Comparison of ENCODE assay signal across 8 cellular contexts in the genomic region with DNA sequence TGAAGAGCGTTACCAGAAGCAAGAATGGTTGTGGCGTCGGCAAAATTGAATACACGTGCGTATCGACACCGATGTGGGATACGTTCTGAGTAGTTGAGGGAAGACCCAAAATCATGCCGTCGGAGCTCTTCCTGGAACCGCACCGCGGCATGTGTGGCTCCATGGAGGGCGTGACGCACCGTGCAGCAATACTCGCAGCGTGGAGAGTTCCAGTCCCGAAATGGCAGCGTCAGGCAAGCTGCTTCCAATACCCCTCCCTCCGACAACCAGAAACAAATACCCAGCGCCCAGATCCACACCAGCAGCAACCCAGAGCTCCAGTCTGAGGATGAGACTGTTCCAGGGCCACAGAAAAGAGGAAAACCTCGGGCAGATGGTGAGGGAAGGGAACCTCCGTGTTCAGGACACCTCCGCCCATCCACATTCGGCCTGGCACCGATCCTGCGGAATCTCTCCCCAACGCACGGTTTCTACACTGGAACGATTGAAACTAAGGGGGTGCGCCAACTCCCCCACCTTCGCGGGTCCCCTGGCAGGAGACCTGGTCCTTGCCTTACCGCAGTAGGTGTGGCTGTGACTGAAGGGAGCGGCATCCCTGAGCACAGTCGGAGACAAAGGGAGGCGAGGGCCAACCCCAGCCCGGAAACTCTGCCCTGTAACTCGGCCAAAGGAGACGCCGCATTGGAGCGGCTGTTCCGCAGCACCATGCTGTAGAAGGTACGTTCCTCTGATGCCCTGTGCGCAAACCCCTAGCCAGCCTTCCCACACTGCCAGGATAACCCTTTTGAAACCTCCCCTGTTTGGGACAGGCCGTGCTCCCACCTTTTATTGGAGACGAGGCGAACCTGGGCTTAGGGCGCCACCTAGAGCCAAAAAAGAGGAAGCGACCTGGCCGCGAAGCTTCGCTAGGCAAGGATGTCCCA. TPM values are rescaled to one million over a fixed set of nuclear protein-coding genes. Genes with fewer than 3 reads are reported as not detected.
A peak's percentile ranks its signal among the peaks of the same experiment; 100 is the strongest.
DNase-seq lines count a peak whose midpoint lies in the region; ATAC-seq, FAIRE-seq and TF ChIP-seq lines count a peak whose summit lies in the region.

No MANE protein-coding gene starts in this region.

- H3K4me1 Mint-ChIP-seq in Caco-2 (ENCODE audit: low read depth, unreplicated experiment) (peaks cover 15% of the 10 kb centered on the region), astrocyte (ENCODE audit: low read depth, unreplicated experiment) (no peaks in the 10 kb centered on the region)

- no peaks in the 10 kb centered on the region for H3K9me3 Mint-ChIP-seq in Caco-2 (ENCODE audit: unreplicated experiment)
- H3K9me3 Mint-ChIP-seq in astrocyte (ENCODE audit: unreplicated experiment): no peaks in the 10 kb centered on the region

- H2AFZ ChIP-seq in astrocyte (ENCODE audit: low read depth, low read length): peak overlapping the region; percentile 97

- H3K4me3 ChIP-seq in Caco-2 (ENCODE audit: low read depth, low read length) (no peak overlapping the region), astrocyte (ENCODE audit: insufficient read depth, low read depth, low read length) (peak overlapping the region; percentile 68)

- peak overlapping the region; percentile 77 for H3K9ac ChIP-seq in astrocyte (ENCODE audit: low read length)

- intact Hi-C loops in Caco-2 (cut with micrococcal nuclease; ENCODE audit: unreplicated experiment): loop anchor here (1.0 to 10.0 kb wide), 5 partner anchors 181 to 397 kb away; no protein-coding TSS in a partner anchor

- H3K9me3 ChIP-seq in Caco-2 (no peaks in the 10 kb centered on the region), astrocyte (ENCODE audit: insufficient read depth, low read depth, low read length) (no peaks in the 10 kb centered on the region)

- no peaks in the 10 kb centered on the region for H3K36me3 Mint-ChIP-seq in Caco-2 (ENCODE audit: insufficient read depth, unreplicated experiment)
- H3K36me3 Mint-ChIP-seq in astrocyte (ENCODE audit: low read depth, unreplicated experiment): no peaks in the 10 kb centered on the region

- H3K27me3 Mint-ChIP-seq in Caco-2 (ENCODE audit: insufficient read depth, unreplicated experiment) (peaks cover 2% of the 10 kb centered on the region), astrocyte (ENCODE audit: low read depth, unreplicated experiment) (peaks cover 25% of the 10 kb centered on the region)

- no TSS peak for BruUV-seq in Caco-2 (replicated peaks; lab: Mats Ljungman, UMichigan)

- no peaks in the 10 kb centered on the region for H4K20me1 ChIP-seq in astrocyte (ENCODE audit: insufficient read depth, low read length)

- peak in 1 of 2 experiments; percentile 54 for DNase-seq in Caco-2
- DNase-seq in HCEC 1CT: peak; percentile 55
- peak; percentile 23 for DNase-seq in SK-N-DZ (ENCODE audit: low spot score)
- peak; percentile 36 for DNase-seq in astrocyte (ENCODE audit: low read depth)
- peak in 31 of 51 donors; percentile 6 to 66 (median 34) for DNase-seq in hypothalamus (lab: John Stamatoyannopoulos, UW)
- peak; percentile 86 for DNase-seq in retina
- DNase-seq in NCI-H82 (lab: John Stamatoyannopoulos, UW): no peak

- H3K4me3 Mint-ChIP-seq in Caco-2 (ENCODE audit: unreplicated experiment) (no peak overlapping the region), astrocyte (ENCODE audit: unreplicated experiment) (peak overlapping the region; percentile 64)

- CTCF ChIA-PET in Caco-2 (lab: Charles Lee): interaction anchor here (0.6 to 1.5 kb wide), 7 partner anchors 101 to 478 kb away, joined by 3 to 5 read pairs (median 3); no protein-coding TSS in a partner anchor

- POLR2A ChIA-PET in Caco-2 (lab: Charles Lee): no interaction called here

- TF ChIP-seq CTCF in Caco-2 (IDR thresholded peaks at IDR 0.05; ENCODE audit: insufficient read depth in 1 of 2, low read depth in 1 of 2, low read length in 1 of 2, severe bottlenecking in 1 of 2, unreplicated experiment in 1 of 2) (peak; percentile 64 to 72), astrocyte (IDR thresholded peaks at IDR 0.05; ENCODE audit: insufficient read depth, low read depth, low read length) (peak; percentile 83)

- H3K36me3 ChIP-seq in Caco-2 (ENCODE audit: control insufficient read depth, insufficient read depth, low read length) (no peaks in the 10 kb centered on the region), astrocyte (ENCODE audit: insufficient read depth, low read length) (no peaks in the 10 kb centered on the region)

- no peak for ATAC-seq in HG03175 (IDR thresholded peaks at IDR 0.05; ENCODE audit: unreplicated experiment)

- no peaks in the 10 kb centered on the region for H3K4me1 ChIP-seq in Caco-2
- peaks cover 6% of the 10 kb centered on the region for H3K4me1 ChIP-seq in astrocyte (ENCODE audit: insufficient read depth, low read length)

- H3K27ac ChIP-seq in astrocyte (ENCODE audit: low read depth, low read length): no peak overlapping the region

- FAIRE-seq in astrocyte (lab: Jason Lieb, UNC): no peak

- H3K27ac Mint-ChIP-seq in Caco-2 (ENCODE audit: unreplicated experiment): no peak overlapping the region
- H3K27ac Mint-ChIP-seq in astrocyte (ENCODE audit: unreplicated experiment): peak overlapping the region; percentile 6

- H3K4me2 ChIP-seq in astrocyte (ENCODE audit: low read length): peak overlapping the region; percentile 98

- no peaks in the 10 kb centered on the region for H3K79me2 ChIP-seq in astrocyte (ENCODE audit: insufficient read depth, low read length)

- no peaks in the 10 kb centered on the region for H3K27me3 ChIP-seq in Caco-2 (replicated peaks; ENCODE audit: control insufficient read depth, insufficient read depth, low read length)
- peaks cover 4% of the 10 kb centered on the region for H3K27me3 ChIP-seq in astrocyte (ENCODE audit: insufficient read depth, low read length)

RNA-seq across cellular contexts. Expression of gene DBX1, which starts 28.3 kb away (rescaled TPM):
- total RNA-seq in Caco-2 (2022) (not detected in 2 replicates), astrocyte (not detected in 2 replicates)
- not detected in 2 replicates for polyA plus RNA-seq in SK-N-DZ (2014; cell fraction: cytosol; rRNA removed)
- not detected in 2 replicates for polyA plus RNA-seq in SK-N-DZ (2014; cell fraction: nucleus; rRNA removed)
